In the genomic region with DNA sequence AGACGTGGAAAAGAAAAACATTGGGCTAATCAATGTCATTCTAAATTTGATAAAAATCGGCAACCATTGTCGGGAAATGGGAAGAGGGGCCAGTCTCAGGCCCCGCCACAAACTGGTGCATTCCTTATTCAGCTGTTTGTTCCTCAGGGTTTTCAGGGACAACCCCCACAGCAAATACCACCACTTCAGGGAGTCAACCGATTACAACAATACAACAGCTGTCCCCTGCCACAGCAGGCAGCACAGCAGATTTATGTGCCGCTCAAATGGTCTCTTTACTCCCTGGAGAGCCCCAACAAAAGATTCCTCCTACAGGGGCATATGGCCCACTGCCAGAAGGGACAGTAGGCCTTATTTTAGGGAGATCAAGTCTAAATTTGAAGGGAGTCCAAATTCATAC, we compare ENCODE assay signal across 17 cellular contexts.
"Had no signal": no experiment of that assay in that cellular context is flagged by ENCODE, and none has a peak within 500 bp of the region (broad histone marks: within the 10 kb centered on the region; RNA-seq: fewer than 3 reads in every experiment).

No MANE protein-coding gene starts in this region.

- H3K9me3 Mint-ChIP-seq: stimulated activated memory B cell treated with anti-CD40 and anti-IgM and Interleukin-4, amounts not matched to agents 10 μg/mL and 1 μg/mL and 100 μg/mL, for 72 hours had no signal

- H3K27ac Mint-ChIP-seq: activated CD4-positive, alpha-beta T cell treated with anti-CD3 and anti-CD28 coated beads for 36 hours; activated CD8-positive, alpha-beta T cell treated with anti-CD3 and anti-CD28 coated beads for 36 hours; activated T-helper 1 cell treated with anti-CD3 and anti-CD28 coated beads, Interleukin-12 subunit alpha, Interleukin-12 subunit beta, Interleukin-2, Interleukin-4 antibody, amounts not matched to agents 30 ng/mL and 10 ng/mL and 1 ng/mL, durations not matched to agents 14 hours and 24 hours and 36 hours; stimulated activated memory B cell treated with anti-CD40 and anti-IgM and Interleukin-4, amounts not matched to agents 10 μg/mL and 1 μg/mL and 100 μg/mL, for 72 hours had no signal

- H3K27ac ChIP-seq: foreskin keratinocyte, heart left ventricle, psoas muscle, right lobe of liver, spleen, transverse colon had no signal

- H3K4me3 ChIP-seq: heart left ventricle, psoas muscle, right lobe of liver, spleen, transverse colon had no signal

- DNase-seq: activated CD4-positive, alpha-beta T cell treated with anti-CD3 and anti-CD28 coated beads for 36 hours; activated CD8-positive, alpha-beta memory T cell treated with anti-CD3 and anti-CD28 coated beads, Interleukin-2, amount 50 U/mL, for 4 hours; activated CD8-positive, alpha-beta T cell treated with anti-CD3 and anti-CD28 coated beads for 36 hours; activated naive CD4-positive, alpha-beta T cell treated with Interleukin-2 at 50 U/mL for 16 hours; foreskin keratinocyte; heart left ventricle; kidney; left ventricle myocardium superior; psoas muscle; right lobe of liver; spleen; stimulated activated CD4-positive, alpha-beta T cell treated with anti-CD3 and anti-CD28 coated beads, Interleukin-1b, Interleukin-23, amount 100 ng/mL, for 48 hours; transverse colon had no signal

- H3K36me3 ChIP-seq: heart left ventricle, right lobe of liver, transverse colon had no signal

- H3K4me1 ChIP-seq: foreskin keratinocyte, psoas muscle, right lobe of liver had no signal

- FAIRE-seq: colon, endothelial cell of umbilical vein, kidney had no signal

- H3K27me3 Mint-ChIP-seq: activated CD4-positive, alpha-beta T cell treated with anti-CD3 and anti-CD28 coated beads for 36 hours; activated CD8-positive, alpha-beta T cell treated with anti-CD3 and anti-CD28 coated beads for 36 hours; stimulated activated memory B cell treated with anti-CD40 and anti-IgM and Interleukin-4, amounts not matched to agents 10 μg/mL and 1 μg/mL and 100 μg/mL, for 72 hours had no signal

- ATAC-seq: activated CD4-positive, alpha-beta T cell treated with anti-CD3 and anti-CD28 coated beads for 36 hours; activated CD8-positive, alpha-beta T cell treated with anti-CD3 and anti-CD28 coated beads for 36 hours; foreskin keratinocyte; heart left ventricle; left ventricle myocardium superior; psoas muscle; right lobe of liver; stimulated activated memory B cell treated with anti-CD40 and anti-IgM and Interleukin-4, amounts not matched to agents 10 μg/mL and 1 μg/mL and 100 μg/mL, for 72 hours had no signal

- H3K4me3 Mint-ChIP-seq: activated CD4-positive, alpha-beta T cell treated with anti-CD3 and anti-CD28 coated beads for 36 hours; activated CD8-positive, alpha-beta T cell treated with anti-CD3 and anti-CD28 coated beads for 36 hours; activated T-helper 1 cell treated with anti-CD3 and anti-CD28 coated beads, Interleukin-12 subunit alpha, Interleukin-12 subunit beta, Interleukin-2, Interleukin-4 antibody, amounts not matched to agents 30 ng/mL and 10 ng/mL and 1 ng/mL, durations not matched to agents 14 hours and 24 hours and 36 hours; stimulated activated memory B cell treated with anti-CD40 and anti-IgM and Interleukin-4, amounts not matched to agents 10 μg/mL and 1 μg/mL and 100 μg/mL, for 72 hours had no signal

- H3K27me3 ChIP-seq: foreskin keratinocyte, heart left ventricle, right lobe of liver, spleen, transverse colon had no signal
